Comparison of ENCODE assay signal across 2 cellular contexts in the genomic region with DNA sequence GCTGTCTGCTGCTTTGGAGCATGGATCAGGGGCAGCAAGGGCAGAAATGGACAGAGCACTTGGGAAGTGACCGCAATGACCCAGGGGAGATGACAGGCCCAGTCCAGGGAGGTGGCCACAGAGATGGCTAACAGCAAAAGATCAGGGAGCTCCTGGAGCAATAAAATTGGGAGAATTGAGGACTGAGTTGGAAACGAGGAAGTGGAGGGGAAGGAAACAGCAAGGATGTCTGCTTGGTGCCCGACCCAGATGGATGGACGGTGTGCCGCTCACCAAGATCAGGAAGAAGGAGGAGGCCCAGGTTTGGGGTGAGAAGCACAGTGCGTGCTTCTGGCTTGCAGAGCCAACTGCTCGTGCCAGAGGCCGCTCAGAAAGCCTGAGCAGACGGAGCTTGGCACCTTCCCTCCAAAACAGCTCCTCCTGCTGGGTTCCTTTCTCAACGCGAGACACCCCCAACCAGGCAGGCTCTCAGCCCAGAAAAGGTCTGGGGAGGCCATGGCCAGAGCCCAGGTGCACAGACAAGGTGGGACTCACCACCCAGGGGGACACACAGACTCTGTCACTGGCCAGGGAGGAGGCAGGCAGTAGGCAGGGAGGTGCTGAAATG.
A peak's percentile ranks its signal among the peaks of the same experiment; 100 is the strongest.
TF ChIP-seq lines count a peak whose summit lies in the region.

No MANE protein-coding gene starts in this region.

TF ChIP-seq in IMR-90, 13 proteins besides CTCF, POLR2A, EP300 and RAD21:
- no peak for TF ChIP-seq CEBPB (IDR thresholded peaks at IDR 0.05; ENCODE audit: low read depth, low read length)
- no peak for TF ChIP-seq RFX5 (IDR thresholded peaks at IDR 0.05; ENCODE audit: low read depth, low read length)
- TF ChIP-seq CHD1 (IDR thresholded peaks at IDR 0.05; ENCODE audit: low read depth, low read length): no peak
- TF ChIP-seq RCOR1 (IDR thresholded peaks at IDR 0.05; ENCODE audit: insufficient replicate concordance, low read length): no peak
- TF ChIP-seq SMC3 (IDR thresholded peaks at IDR 0.05; ENCODE audit: low read depth, low read length): no peak
- TF ChIP-seq MXI1 (IDR thresholded peaks at IDR 0.05; ENCODE audit: borderline replicate concordance, low read depth, low read length): no peak
- TF ChIP-seq NFE2L2 (IDR thresholded peaks at IDR 0.05; ENCODE audit: low read depth, low read length): no peak
- no peak for TF ChIP-seq MAZ (IDR thresholded peaks at IDR 0.05; ENCODE audit: borderline replicate concordance, low read depth, low read length)

TF ChIP-seq in GM12878, 131 proteins besides CTCF, POLR2A, EP300 and RAD21:
- TF ChIP-seq SMC3 (IDR thresholded peaks at IDR 0.05; ENCODE audit: borderline replicate concordance, low read length) (peak; percentile 13; the same call in 1 of the 2 replicates), IKZF2 (IDR thresholded peaks at IDR 0.05) (no peak)
